In the genomic region with DNA sequence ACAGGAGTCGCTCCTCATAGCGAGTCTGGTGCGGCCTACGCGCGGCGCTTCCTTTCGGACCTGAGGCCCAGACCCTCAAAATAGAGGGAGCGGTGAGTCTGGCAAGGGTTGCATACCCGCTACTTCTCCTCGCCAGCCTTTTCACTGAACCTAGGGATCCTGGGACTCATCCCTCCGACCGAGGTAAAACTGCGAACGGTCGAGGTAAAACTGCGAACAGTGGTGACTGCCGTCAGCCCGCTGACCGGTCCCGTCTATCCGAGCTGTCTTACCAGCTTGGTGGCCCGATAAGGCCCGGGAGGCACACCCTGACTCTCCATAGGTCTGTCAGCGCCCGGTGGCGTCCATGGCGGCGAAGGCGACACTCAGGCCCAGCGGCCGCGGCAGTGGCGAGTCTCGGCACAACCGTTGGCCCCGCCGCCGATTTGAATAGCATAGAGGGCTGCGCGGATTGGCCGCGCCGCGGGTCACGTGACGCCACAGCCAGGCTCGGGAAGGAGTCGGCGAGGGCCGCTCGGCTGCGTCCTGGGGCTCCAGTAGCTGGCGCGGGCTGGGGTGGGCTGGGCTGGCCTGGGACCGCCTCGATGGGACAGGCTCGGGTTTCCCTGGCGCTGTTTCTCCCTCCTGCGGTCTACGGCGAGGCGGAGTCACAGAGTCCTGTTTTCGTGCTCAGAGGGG, we compare ENCODE assay signal across 1 cellular context.
TF ChIP-seq lines count a peak whose summit lies in the region.

A gene with protein sequence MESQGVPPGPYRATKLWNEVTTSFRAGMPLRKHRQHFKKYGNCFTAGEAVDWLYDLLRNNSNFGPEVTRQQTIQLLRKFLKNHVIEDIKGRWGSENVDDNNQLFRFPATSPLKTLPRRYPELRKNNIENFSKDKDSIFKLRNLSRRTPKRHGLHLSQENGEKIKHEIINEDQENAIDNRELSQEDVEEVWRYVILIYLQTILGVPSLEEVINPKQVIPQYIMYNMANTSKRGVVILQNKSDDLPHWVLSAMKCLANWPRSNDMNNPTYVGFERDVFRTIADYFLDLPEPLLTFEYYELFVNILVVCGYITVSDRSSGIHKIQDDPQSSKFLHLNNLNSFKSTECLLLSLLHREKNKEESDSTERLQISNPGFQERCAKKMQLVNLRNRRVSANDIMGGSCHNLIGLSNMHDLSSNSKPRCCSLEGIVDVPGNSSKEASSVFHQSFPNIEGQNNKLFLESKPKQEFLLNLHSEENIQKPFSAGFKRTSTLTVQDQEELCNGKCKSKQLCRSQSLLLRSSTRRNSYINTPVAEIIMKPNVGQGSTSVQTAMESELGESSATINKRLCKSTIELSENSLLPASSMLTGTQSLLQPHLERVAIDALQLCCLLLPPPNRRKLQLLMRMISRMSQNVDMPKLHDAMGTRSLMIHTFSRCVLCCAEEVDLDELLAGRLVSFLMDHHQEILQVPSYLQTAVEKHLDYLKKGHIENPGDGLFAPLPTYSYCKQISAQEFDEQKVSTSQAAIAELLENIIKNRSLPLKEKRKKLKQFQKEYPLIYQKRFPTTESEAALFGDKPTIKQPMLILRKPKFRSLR (minus strand): TSS at position 403 of the 678 bp plus-strand sequence. CDS start 83 bp downstream, at position 320.

TF ChIP-seq in K562, 482 proteins besides CTCF, POLR2A, EP300 and RAD21 (continued from another document and continues in another):
- TF ChIP-seq, protein P1, sequence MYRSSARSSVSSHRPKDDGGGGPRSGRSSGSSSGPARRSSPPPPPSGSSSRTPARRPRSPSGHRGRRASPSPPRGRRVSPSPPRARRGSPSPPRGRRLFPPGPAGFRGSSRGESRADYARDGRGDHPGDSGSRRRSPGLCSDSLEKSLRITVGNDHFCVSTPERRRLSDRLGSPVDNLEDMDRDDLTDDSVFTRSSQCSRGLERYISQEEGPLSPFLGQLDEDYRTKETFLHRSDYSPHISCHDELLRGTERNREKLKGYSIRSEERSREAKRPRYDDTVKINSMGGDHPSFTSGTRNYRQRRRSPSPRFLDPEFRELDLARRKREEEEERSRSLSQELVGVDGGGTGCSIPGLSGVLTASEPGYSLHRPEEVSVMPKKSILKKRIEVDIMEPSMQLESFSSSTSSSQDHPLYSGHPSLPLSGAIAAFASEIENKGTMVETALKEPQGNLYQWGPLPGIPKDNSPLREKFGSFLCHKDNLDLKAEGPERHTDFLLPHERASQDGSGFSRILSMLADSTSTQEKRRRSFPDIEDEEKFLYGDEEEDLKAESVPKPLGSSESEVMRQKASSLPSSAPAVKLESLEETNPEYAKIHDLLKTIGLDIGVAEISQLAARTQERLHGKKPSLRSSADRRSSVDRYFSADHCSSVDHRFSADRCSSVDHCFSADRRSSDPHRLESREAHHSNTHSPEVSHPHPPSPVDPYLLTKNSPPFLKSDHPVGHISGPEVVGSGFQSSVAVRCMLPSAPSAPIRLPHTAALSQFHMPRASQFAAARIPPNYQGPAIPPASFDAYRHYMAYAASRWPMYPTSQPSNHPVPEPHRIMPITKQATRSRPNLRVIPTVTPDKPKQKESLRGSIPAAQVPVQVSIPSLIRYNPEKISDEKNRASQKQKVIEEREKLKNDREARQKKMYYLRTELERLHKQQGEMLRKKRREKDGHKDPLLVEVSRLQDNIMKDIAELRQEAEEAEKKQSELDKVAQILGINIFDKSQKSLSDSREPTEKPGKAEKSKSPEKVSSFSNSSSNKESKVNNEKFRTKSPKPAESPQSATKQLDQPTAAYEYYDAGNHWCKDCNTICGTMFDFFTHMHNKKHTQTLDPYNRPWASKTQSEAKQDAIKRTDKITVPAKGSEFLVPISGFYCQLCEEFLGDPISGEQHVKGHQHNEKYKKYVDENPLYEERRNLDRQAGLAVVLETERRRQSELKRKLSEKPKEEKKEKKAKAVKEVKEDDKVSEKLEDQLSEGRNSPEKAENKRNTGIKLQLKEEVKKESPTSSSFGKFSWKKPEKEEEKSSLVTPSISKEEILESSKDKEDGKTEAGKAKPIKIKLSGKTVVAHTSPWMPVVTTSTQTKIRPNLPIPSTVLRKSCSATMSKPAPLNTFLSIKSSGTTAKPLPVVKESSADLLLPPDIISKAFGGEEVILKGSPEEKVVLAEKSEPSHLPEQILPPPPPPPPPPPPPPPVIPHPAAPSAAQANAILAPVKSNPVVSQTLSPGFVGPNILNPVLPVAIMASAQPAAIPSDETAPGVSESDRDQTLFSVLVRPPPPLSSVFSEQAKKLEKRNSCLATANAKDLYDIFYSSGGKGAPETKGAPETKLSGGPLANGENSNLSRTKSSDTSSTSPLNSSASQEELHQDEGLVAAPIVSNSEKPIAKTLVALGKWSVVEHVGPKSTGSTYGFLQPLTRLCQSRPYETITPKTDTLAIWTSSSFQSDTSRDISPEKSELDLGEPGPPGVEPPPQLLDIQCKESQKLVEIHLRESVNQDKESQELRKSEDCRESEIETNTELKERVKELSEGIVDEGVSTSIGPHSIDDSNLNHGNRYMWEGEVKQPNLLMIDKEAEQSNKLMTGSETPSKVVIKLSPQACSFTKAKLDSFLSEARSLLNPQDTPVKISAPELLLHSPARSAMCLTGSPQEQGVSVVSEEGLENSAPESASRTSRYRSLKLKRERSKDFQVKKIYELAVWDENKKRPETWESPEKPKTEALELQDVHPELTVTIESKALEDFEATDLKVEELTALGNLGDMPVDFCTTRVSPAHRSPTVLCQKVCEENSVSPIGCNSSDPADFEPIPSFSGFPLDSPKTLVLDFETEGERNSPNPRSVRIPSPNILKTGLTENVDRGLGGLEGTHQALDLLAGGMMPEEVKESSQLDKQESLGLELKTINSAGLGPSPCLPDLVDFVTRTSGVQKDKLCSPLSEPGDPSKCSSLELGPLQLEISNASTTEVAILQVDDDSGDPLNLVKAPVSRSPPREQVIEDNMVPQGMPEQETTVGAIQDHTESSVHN (IDR thresholded peaks at IDR 0.05; ENCODE audit: borderline replicate concordance in 1 of 2, low read depth in 1 of 2): no peak
- no peak for TF ChIP-seq ELF4 (CRISPR knock-in tag; IDR thresholded peaks at IDR 0.05)
- TF ChIP-seq, protein P2, sequence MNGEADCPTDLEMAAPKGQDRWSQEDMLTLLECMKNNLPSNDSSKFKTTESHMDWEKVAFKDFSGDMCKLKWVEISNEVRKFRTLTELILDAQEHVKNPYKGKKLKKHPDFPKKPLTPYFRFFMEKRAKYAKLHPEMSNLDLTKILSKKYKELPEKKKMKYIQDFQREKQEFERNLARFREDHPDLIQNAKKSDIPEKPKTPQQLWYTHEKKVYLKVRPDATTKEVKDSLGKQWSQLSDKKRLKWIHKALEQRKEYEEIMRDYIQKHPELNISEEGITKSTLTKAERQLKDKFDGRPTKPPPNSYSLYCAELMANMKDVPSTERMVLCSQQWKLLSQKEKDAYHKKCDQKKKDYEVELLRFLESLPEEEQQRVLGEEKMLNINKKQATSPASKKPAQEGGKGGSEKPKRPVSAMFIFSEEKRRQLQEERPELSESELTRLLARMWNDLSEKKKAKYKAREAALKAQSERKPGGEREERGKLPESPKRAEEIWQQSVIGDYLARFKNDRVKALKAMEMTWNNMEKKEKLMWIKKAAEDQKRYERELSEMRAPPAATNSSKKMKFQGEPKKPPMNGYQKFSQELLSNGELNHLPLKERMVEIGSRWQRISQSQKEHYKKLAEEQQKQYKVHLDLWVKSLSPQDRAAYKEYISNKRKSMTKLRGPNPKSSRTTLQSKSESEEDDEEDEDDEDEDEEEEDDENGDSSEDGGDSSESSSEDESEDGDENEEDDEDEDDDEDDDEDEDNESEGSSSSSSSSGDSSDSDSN (IDR thresholded peaks at IDR 0.05; ENCODE audit: borderline replicate concordance in 1 of 2, low read depth in 2 of 2, low read length in 2 of 2): peak in 1 of 2 experiments; percentile 89; a peak in 3 of 4 replicates
- TF ChIP-seq, protein P3, sequence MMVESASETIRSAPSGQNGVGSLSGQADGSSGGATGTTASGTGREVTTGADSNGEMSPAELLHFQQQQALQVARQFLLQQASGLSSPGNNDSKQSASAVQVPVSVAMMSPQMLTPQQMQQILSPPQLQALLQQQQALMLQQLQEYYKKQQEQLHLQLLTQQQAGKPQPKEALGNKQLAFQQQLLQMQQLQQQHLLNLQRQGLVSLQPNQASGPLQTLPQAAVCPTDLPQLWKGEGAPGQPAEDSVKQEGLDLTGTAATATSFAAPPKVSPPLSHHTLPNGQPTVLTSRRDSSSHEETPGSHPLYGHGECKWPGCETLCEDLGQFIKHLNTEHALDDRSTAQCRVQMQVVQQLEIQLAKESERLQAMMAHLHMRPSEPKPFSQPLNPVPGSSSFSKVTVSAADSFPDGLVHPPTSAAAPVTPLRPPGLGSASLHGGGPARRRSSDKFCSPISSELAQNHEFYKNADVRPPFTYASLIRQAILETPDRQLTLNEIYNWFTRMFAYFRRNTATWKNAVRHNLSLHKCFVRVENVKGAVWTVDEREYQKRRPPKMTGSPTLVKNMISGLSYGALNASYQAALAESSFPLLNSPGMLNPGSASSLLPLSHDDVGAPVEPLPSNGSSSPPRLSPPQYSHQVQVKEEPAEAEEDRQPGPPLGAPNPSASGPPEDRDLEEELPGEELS (CRISPR knock-in tag; IDR thresholded peaks at IDR 0.05; ENCODE audit: borderline replicate concordance): peak; percentile 15; the same call in 1 of the 2 replicates
- peak; percentile 83 for TF ChIP-seq HMGN3 (IDR thresholded peaks at IDR 0.05; ENCODE audit: borderline replicate concordance, extremely low read depth, insufficient read length, low read depth, low read length)
- no peak for TF ChIP-seq ZNF212 (CRISPR knock-in tag; IDR thresholded peaks at IDR 0.05)
- TF ChIP-seq, protein P4, sequence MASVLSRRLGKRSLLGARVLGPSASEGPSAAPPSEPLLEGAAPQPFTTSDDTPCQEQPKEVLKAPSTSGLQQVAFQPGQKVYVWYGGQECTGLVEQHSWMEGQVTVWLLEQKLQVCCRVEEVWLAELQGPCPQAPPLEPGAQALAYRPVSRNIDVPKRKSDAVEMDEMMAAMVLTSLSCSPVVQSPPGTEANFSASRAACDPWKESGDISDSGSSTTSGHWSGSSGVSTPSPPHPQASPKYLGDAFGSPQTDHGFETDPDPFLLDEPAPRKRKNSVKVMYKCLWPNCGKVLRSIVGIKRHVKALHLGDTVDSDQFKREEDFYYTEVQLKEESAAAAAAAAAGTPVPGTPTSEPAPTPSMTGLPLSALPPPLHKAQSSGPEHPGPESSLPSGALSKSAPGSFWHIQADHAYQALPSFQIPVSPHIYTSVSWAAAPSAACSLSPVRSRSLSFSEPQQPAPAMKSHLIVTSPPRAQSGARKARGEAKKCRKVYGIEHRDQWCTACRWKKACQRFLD (CRISPR knock-in tag; IDR thresholded peaks at IDR 0.05): peak; percentile 82
- TF ChIP-seq IRF2 (CRISPR knock-in tag; IDR thresholded peaks at IDR 0.05): no peak
- 0 out of 2 replicates have a peak, but pooled peaks have one; percentile 39 for TF ChIP-seq SRSF1 (IDR thresholded peaks at IDR 0.05; ENCODE audit: low read depth, low read length)
- TF ChIP-seq, protein P5, sequence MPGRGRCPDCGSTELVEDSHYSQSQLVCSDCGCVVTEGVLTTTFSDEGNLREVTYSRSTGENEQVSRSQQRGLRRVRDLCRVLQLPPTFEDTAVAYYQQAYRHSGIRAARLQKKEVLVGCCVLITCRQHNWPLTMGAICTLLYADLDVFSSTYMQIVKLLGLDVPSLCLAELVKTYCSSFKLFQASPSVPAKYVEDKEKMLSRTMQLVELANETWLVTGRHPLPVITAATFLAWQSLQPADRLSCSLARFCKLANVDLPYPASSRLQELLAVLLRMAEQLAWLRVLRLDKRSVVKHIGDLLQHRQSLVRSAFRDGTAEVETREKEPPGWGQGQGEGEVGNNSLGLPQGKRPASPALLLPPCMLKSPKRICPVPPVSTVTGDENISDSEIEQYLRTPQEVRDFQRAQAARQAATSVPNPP (IDR thresholded peaks at IDR 0.05; ENCODE audit: borderline replicate concordance, insufficient read depth, insufficient read length): no peak
- no peak for TF ChIP-seq CREBBP (IDR thresholded peaks at IDR 0.05; ENCODE audit: low read depth, low read length)
- no peak for TF ChIP-seq RBM15 (IDR thresholded peaks at IDR 0.05; ENCODE audit: insufficient read depth, low read length)
- TF ChIP-seq ZNF354B (CRISPR knock-in tag; IDR thresholded peaks at IDR 0.05): no peak
- TF ChIP-seq CEBPB (tag; IDR thresholded peaks at IDR 0.05): no peak
- no peak for TF ChIP-seq SOX6 (IDR thresholded peaks at IDR 0.05)
- TF ChIP-seq FOXA1 (IDR thresholded peaks at IDR 0.05; ENCODE audit: borderline replicate concordance): no peak
- TF ChIP-seq SNRNP70 (optimal IDR thresholded peaks at IDR 0.05; ENCODE audit: low read depth, low read length): no peak
- TF ChIP-seq HDAC1 (IDR thresholded peaks at IDR 0.05): peak in 1 of 2 experiments; percentile 95; a peak in 2 of 4 replicates
- TF ChIP-seq, protein P6, sequence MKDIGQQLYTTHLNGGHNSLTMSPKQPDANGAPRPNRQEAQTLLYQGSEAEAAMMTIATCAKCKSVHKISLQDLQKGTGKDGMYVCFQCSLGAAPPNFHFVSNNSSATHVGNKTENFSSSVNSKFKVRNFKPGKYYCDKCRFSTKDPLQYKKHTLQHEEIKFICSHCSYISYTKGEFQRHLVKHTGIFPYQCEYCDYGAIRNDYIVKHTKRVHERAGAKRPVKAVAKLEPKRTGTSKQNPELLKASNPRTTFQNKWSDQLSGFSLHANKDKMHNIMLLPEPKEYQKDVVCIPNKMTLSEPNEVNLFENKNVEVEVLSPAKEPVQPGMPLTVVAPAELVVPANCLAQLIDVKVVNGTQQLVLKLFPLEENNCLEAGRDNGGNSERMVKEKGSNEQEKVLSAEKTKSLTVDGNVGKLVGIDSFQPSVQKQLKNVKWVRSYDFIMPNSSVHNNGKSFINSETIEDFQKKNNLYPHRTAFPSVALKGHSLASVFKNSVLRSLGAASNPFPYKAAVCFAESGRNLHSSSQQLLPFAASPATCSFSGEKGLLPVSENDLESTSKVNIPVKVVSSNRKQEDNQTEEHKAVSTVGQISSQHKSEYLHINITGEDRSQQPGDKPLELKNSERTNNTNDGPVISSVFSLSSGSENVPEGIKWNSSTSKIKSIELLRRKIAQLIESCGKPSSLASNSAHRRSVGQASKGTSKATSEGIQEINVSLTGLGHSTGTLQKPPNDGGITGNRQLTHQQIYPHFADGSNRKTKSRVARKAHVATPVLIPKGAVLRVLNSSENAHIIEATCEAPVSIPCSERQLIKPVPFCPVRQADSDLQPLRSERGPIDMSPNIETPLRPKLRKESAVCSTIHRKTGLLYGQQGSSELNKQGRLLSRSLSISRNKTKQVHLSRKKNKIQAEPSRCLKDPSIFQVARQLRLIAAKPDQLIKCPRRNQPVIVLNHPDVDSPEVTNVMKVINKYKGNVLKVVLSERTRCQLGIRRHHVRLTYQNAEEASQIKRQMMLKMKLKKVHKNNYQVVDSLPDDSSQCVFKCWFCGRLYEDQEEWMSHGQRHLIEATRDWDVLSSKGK (CRISPR knock-in tag; IDR thresholded peaks at IDR 0.05): no peak
- TF ChIP-seq ZNF184 (CRISPR knock-in tag; IDR thresholded peaks at IDR 0.05): no peak
- no peak for TF ChIP-seq SREBF2 (CRISPR knock-in tag; IDR thresholded peaks at IDR 0.05)
- no peak for TF ChIP-seq ZNF586 (CRISPR knock-in tag; conservative IDR thresholded peaks at IDR 0.05)
- TF ChIP-seq SP1 (CRISPR knock-in tag; IDR thresholded peaks at IDR 0.05): peak; percentile 75
- TF ChIP-seq, protein P7, sequence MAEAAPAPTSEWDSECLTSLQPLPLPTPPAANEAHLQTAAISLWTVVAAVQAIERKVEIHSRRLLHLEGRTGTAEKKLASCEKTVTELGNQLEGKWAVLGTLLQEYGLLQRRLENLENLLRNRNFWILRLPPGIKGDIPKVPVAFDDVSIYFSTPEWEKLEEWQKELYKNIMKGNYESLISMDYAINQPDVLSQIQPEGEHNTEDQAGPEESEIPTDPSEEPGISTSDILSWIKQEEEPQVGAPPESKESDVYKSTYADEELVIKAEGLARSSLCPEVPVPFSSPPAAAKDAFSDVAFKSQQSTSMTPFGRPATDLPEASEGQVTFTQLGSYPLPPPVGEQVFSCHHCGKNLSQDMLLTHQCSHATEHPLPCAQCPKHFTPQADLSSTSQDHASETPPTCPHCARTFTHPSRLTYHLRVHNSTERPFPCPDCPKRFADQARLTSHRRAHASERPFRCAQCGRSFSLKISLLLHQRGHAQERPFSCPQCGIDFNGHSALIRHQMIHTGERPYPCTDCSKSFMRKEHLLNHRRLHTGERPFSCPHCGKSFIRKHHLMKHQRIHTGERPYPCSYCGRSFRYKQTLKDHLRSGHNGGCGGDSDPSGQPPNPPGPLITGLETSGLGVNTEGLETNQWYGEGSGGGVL (CRISPR knock-in tag; IDR thresholded peaks at IDR 0.05): no peak
- no peak for TF ChIP-seq ZNF175 (CRISPR knock-in tag; IDR thresholded peaks at IDR 0.05; ENCODE audit: low read depth)
- no peak for TF ChIP-seq IFI16 (CRISPR knock-in tag; IDR thresholded peaks at IDR 0.05)
